1 cellular context compared by ENCODE assay signal in genomic region chr10:29725133-29725720, GRCh38.
TF ChIP-seq lines count a peak whose summit lies in the region.

No MANE protein-coding gene starts in this region.

TF ChIP-seq in HepG2, 621 proteins besides CTCF, POLR2A, EP300 and RAD21 (continued from another document):
- no peak for TF ChIP-seq SIX4 (CRISPR knock-in tag; IDR thresholded peaks at IDR 0.05)
- TF ChIP-seq SIN3A (IDR thresholded peaks at IDR 0.05; ENCODE audit: borderline replicate concordance, low read depth, low read length) = no peak
- no peak for TF ChIP-seq TAF15 (IDR thresholded peaks at IDR 0.05; ENCODE audit: low read depth, low read length, poor library complexity, severe bottlenecking)
- TF ChIP-seq HMGXB3 (CRISPR knock-in tag; IDR thresholded peaks at IDR 0.05; ENCODE audit: borderline replicate concordance) = no peak
- TF ChIP-seq TOE1 (CRISPR knock-in tag; IDR thresholded peaks at IDR 0.05) = no peak
- TF ChIP-seq ZMYM4 (CRISPR knock-in tag; IDR thresholded peaks at IDR 0.05) = no peak
- no peak for TF ChIP-seq SRY (CRISPR knock-in tag; IDR thresholded peaks at IDR 0.05)
- TF ChIP-seq NFYC (CRISPR knock-in tag; IDR thresholded peaks at IDR 0.05) = no peak
- TF ChIP-seq PAWR (CRISPR knock-in tag; IDR thresholded peaks at IDR 0.05; ENCODE audit: borderline replicate concordance) = no peak
- no peak for TF ChIP-seq GMEB2 (CRISPR knock-in tag; IDR thresholded peaks at IDR 0.05; ENCODE audit: low read depth)
- no peak for TF ChIP-seq ZNF530 (CRISPR knock-in tag; IDR thresholded peaks at IDR 0.05; ENCODE audit: low read depth)
- no peak for TF ChIP-seq HOXA9 (CRISPR knock-in tag; IDR thresholded peaks at IDR 0.05; ENCODE audit: borderline replicate concordance)
- no peak for TF ChIP-seq ZNF713 (CRISPR knock-in tag; IDR thresholded peaks at IDR 0.05)
- no peak for TF ChIP-seq NFKB2 (CRISPR knock-in tag; IDR thresholded peaks at IDR 0.05; ENCODE audit: borderline replicate concordance)
- TF ChIP-seq HES4 (CRISPR knock-in tag; IDR thresholded peaks at IDR 0.05; ENCODE audit: borderline replicate concordance) = no peak
- no peak for TF ChIP-seq HIC2 (CRISPR knock-in tag; IDR thresholded peaks at IDR 0.05; ENCODE audit: low read depth)
- no peak for TF ChIP-seq KDM2A (CRISPR knock-in tag; IDR thresholded peaks at IDR 0.05; ENCODE audit: borderline replicate concordance, low read depth)
- TF ChIP-seq ZNF747 (CRISPR knock-in tag; IDR thresholded peaks at IDR 0.05; ENCODE audit: borderline replicate concordance) = no peak
